In genomic region chr1:232141167-232141448, GRCh38 we compare ENCODE assay signal across 7 cellular contexts.
DNase-seq lines count a peak whose midpoint lies in the region; ATAC-seq, FAIRE-seq and TF ChIP-seq lines count a peak whose summit lies in the region.
"Not testable (repeated sequence)": the region's sequence is repeated elsewhere in the genome, so short reads cannot be mapped to it uniquely, and the experiment has no call there.

No MANE protein-coding gene starts in this region.

- not testable (repeated sequence) for FAIRE-seq in A549 (lab: Jason Lieb, UNC); H1 (lab: Jason Lieb, UNC)
- FAIRE-seq in D721Med (lab: Jason Lieb, UNC), result peak; percentile 6

- not testable (repeated sequence) for H2BK5ac ChIP-seq in H1 (ENCODE audit: low read depth, low read length)

- WGBS in A549 (ENCODE audit: missing lambda C conversion rate), result 77% methylated on average over 5 of the region's 5 CpGs
- WGBS in H1 (ENCODE audit: extremely low coverage in 1 of 2, insufficient coverage in 1 of 2, insufficient read length in 1 of 2, insufficient replicate concordance in 2 of 2, low coverage in 1 of 2, low lambda C conversion rate in 2 of 2, missing lambda C conversion rate in 1 of 2), 2 experiments, result 88% methylated on average over 5 of the region's 5 CpGs; no CpG with 5 or more reads in 1 of the 2 experiments

- POLR2A ChIA-PET in A549 (lab: Yijun Ruan, JAX); PC-9 (lab: Charles Lee; ENCODE audit: unreplicated experiment); WTC11 (lab: Charles Lee): not testable (repeated sequence)
- POLR2A ChIA-PET in MCF 10A (lab: Yijun Ruan, JAX) (interaction anchor here (2.9 kb wide), 1 partner anchor 10 kb away, joined by 31 read pairs; no protein-coding TSS in a partner anchor), H1 (lab: Charles Lee; ENCODE audit: partially characterized antibody) (interaction anchor here (1.3 kb wide), 1 partner anchor 10 kb away, joined by 3 read pairs; no protein-coding TSS in a partner anchor)

- peaks cover 39% of the 10 kb centered on the region for H3K9me3 Mint-ChIP-seq in GM23338
- peaks cover 28% of the 10 kb centered on the region for H3K9me3 Mint-ChIP-seq in WTC11
- not testable (repeated sequence) for H3K9me3 Mint-ChIP-seq in MCF 10A (ENCODE audit: unreplicated experiment)

- not testable (repeated sequence) for TF ChIP-seq CTCF in A549 (IDR thresholded peaks at IDR 0.05); D721Med (IDR thresholded peaks at IDR 0.05; ENCODE audit: insufficient read depth, missing control alignments); GM23338 (conservative IDR thresholded peaks at IDR 0.05; ENCODE audit: low read depth in 2 of 2); PC-9 (conservative IDR thresholded peaks at IDR 0.05); WTC11 (IDR thresholded peaks at IDR 0.05); MCF 10A (IDR thresholded peaks at IDR 0.05; ENCODE audit: unreplicated experiment); H1 (IDR thresholded peaks at IDR 0.05; ENCODE audit: control extremely low read depth in 1 of 3, insufficient read depth in 1 of 3, low read depth in 1 of 3, low read length in 3 of 3)

- H3K18ac ChIP-seq in H1 (ENCODE audit: extremely low read depth, low read length), result not testable (repeated sequence)

- not testable (repeated sequence) for H4K91ac ChIP-seq in H1 (replicated peaks; ENCODE audit: insufficient read length, low read length)

- not testable (repeated sequence) for H3K23ac ChIP-seq in H1 (ENCODE audit: insufficient read length)

- CTCF ChIA-PET in A549 (lab: Yijun Ruan, JAX); PC-9 (lab: Charles Lee); WTC11 (lab: Charles Lee); H1 (lab: Charles Lee; ENCODE audit: partially characterized antibody): not testable (repeated sequence)
- CTCF ChIA-PET in MCF 10A (lab: Yijun Ruan, JAX), result interaction anchor here (0.6 kb wide), 1 partner anchor 81 kb away, joined by 4 read pairs; no protein-coding TSS in a partner anchor

- H3K27ac ChIP-seq in A549 (peak overlapping the region; percentile 55 to 92; a peak in 2 of 6 replicates), GM23338 (ENCODE audit: low read depth) (peak overlapping the region; percentile 33; the same call in 1 of the 2 replicates)
- not testable (repeated sequence) for H3K27ac ChIP-seq in PC-9; H1 (ENCODE audit: low read depth, low read length)

- H3K79me1 ChIP-seq in H1 (ENCODE audit: low read depth, low read length), result not testable (repeated sequence)

- not testable (repeated sequence) for H3K4me3 ChIP-seq in A549; GM23338; PC-9; H1 (ENCODE audit: extremely low read depth in 1 of 4, insufficient read depth in 2 of 4, low read depth in 3 of 4, low read length in 4 of 4)

- H2AK5ac ChIP-seq in H1 (ENCODE audit: low read depth, low read length), result not testable (repeated sequence)

- H3K27me3 Mint-ChIP-seq in GM23338 (ENCODE audit: insufficient read depth, low read depth, poor library complexity), result peaks cover 25% of the 10 kb centered on the region
- not testable (repeated sequence) for H3K27me3 Mint-ChIP-seq in WTC11 (ENCODE audit: low read depth); MCF 10A (ENCODE audit: insufficient read depth, unreplicated experiment)

- H3K9ac ChIP-seq in H1 (replicated peaks in 1 of 4; ENCODE audit: extremely low read depth in 1 of 4, low read depth in 3 of 4, low read length in 3 of 4), result not testable (repeated sequence)

- peaks cover 11% of the 10 kb centered on the region; the same call in 1 of the 2 replicates for H3K79me2 ChIP-seq in GM23338 (replicated peaks; ENCODE audit: insufficient read depth)
- H3K79me2 ChIP-seq in PC-9 (ENCODE audit: low read depth), result not testable (repeated sequence)
- H3K79me2 ChIP-seq in H1 (ENCODE audit: control insufficient read depth in 1 of 2, insufficient read depth in 2 of 2, low read length in 2 of 2), result peaks cover 0 to 17% of the 10 kb centered on the region in 2 experiments; a peak in 1 of 4 replicates

- not testable (repeated sequence) for TF ChIP-seq POLR2A in A549 (IDR thresholded peaks at IDR 0.05; ENCODE audit: low read length)
- TF ChIP-seq POLR2A in H1 (IDR thresholded peaks at IDR 0.05; ENCODE audit: control extremely low read depth in 1 of 2, low read depth in 2 of 2, low read length in 2 of 2), result peak; percentile 45 to 60; a peak in 2 of 3 replicates

- peaks cover 34% of the 10 kb centered on the region for H3K4me1 ChIP-seq in A549
- peaks cover 25% of the 10 kb centered on the region for H3K4me1 ChIP-seq in GM23338 (ENCODE audit: insufficient read depth)
- not testable (repeated sequence) for H3K4me1 ChIP-seq in PC-9 (replicated peaks; ENCODE audit: insufficient read depth)
- H3K4me1 ChIP-seq in H1 (replicated peaks in 1 of 4; ENCODE audit: control insufficient read depth in 3 of 4, insufficient read depth in 4 of 4, low read length in 3 of 4), result peaks cover 0 to 17% (median 9%) of the 10 kb centered on the region in 4 experiments; a peak in 4 of 7 replicates

- H2AFZ ChIP-seq in GM23338; H1 (ENCODE audit: low read length): not testable (repeated sequence)
- 0 out of 2 replicates have a peak overlapping the region, but pooled peaks have one; percentile 37 for H2AFZ ChIP-seq in PC-9

- H3K36me3 ChIP-seq in GM23338 (ENCODE audit: insufficient read depth); PC-9 (ENCODE audit: low read depth): not testable (repeated sequence)
- H3K36me3 ChIP-seq in H1 (ENCODE audit: control insufficient read depth in 2 of 4, insufficient read depth in 4 of 4, low read length in 3 of 4), result peaks cover 0 to 47% (median 24%) of the 10 kb centered on the region in 4 experiments; a peak in 7 of 8 replicates

- H3K4ac ChIP-seq in H1 (replicated peaks; ENCODE audit: insufficient read length, low read depth, low read length), result not testable (repeated sequence)

- not testable (repeated sequence) for H3K23me2 ChIP-seq in H1 (ENCODE audit: low read depth, low read length)

- not testable (repeated sequence) for H3K4me2 ChIP-seq in A549; GM23338; PC-9; H1 (ENCODE audit: insufficient read depth in 1 of 2, low read depth in 2 of 2, low read length in 2 of 2)

- not testable (repeated sequence) for H3K56ac ChIP-seq in H1 (replicated peaks; ENCODE audit: insufficient read length, low read depth, low read length)

- not testable (repeated sequence) for DNase-seq in A549 (ENCODE audit: low read depth in 1 of 2, low spot score in 1 of 2); D721Med (ENCODE audit: insufficient read length, low spot score); GM23338 (ENCODE audit: low spot score); PC-9; WTC11 (ENCODE audit: low spot score); MCF 10A (ENCODE audit: unreplicated experiment); H1 (ENCODE audit: low read depth in 1 of 2, low spot score in 2 of 2)

- H2BK120ac ChIP-seq in H1 (replicated peaks; ENCODE audit: low read depth, low read length), result not testable (repeated sequence)

- H3K4me1 Mint-ChIP-seq in GM23338, result peaks cover 47% of the 10 kb centered on the region
- peaks cover 58% of the 10 kb centered on the region for H3K4me1 Mint-ChIP-seq in WTC11
- H3K4me1 Mint-ChIP-seq in MCF 10A (ENCODE audit: insufficient read depth, unreplicated experiment), result peaks cover 28% of the 10 kb centered on the region

- H4K20me1 ChIP-seq in GM23338 (replicated peaks; ENCODE audit: insufficient read depth) (peaks cover 11% of the 10 kb centered on the region; the same call in 1 of the 2 replicates), H1 (replicated peaks in 1 of 2; ENCODE audit: control insufficient read depth in 1 of 2, insufficient read depth in 2 of 2, low read length in 2 of 2) (peaks cover 9 to 25% of the 10 kb centered on the region in 2 experiments)
- not testable (repeated sequence) for H4K20me1 ChIP-seq in PC-9 (ENCODE audit: insufficient read depth)

- ATAC-seq in A549, GM23338, WTC11: not testable (repeated sequence)

- H2BK15ac ChIP-seq in H1 (ENCODE audit: low read length), result not testable (repeated sequence)

- H4K5ac ChIP-seq in H1 (ENCODE audit: insufficient read length, low read depth, low read length), result not testable (repeated sequence)

- not testable (repeated sequence) for BruUV-seq in PC-9 (replicated peaks; lab: Mats Ljungman, UMichigan); MCF 10A (replicated peaks; lab: Mats Ljungman, UMichigan)

- not testable (repeated sequence) for H3K27ac Mint-ChIP-seq in GM23338
- peak overlapping the region; percentile 17; the same call in 1 of the 2 replicates for H3K27ac Mint-ChIP-seq in WTC11
- H3K27ac Mint-ChIP-seq in MCF 10A (ENCODE audit: low read depth, unreplicated experiment), result peak overlapping the region; percentile 82

- H3K14ac ChIP-seq in H1 (ENCODE audit: insufficient read length), result not testable (repeated sequence)

- H3K9me3 ChIP-seq in A549, result peaks cover 16% of the 10 kb centered on the region; the same call in 2 of the 3 replicates
- H3K9me3 ChIP-seq in PC-9 (ENCODE audit: insufficient read depth, low read depth); H1 (ENCODE audit: insufficient read depth in 2 of 2, low read depth in 1 of 2, low read length in 1 of 2): not testable (repeated sequence)

- not testable (repeated sequence) for H3K9me2 ChIP-seq in GM23338 (ENCODE audit: insufficient read depth); PC-9 (ENCODE audit: insufficient read depth)

- intact Hi-C loops in PC-9 (cut with micrococcal nuclease; ENCODE audit: unreplicated experiment); MCF 10A (cut with micrococcal nuclease): not testable (repeated sequence)

- not testable (repeated sequence) for H2BK12ac ChIP-seq in H1 (ENCODE audit: low read depth, low read length)

- TF ChIP-seq EP300 in A549 (IDR thresholded peaks at IDR 0.05); H1 (IDR thresholded peaks at IDR 0.05; ENCODE audit: borderline replicate concordance in 1 of 2, low read depth in 2 of 2, low read length in 2 of 2): not testable (repeated sequence)

- not testable (repeated sequence) for H3K4me3 Mint-ChIP-seq in GM23338; WTC11; MCF 10A (ENCODE audit: unreplicated experiment)

- TF ChIP-seq RAD21 in A549 (conservative IDR thresholded peaks at IDR 0.05 in 1 of 2, IDR thresholded peaks at IDR 0.05 in 1 of 2); H1 (IDR thresholded peaks at IDR 0.05 in 1 of 2, conservative IDR thresholded peaks at IDR 0.05 in 1 of 2; ENCODE audit: low read depth in 2 of 2, low read length in 2 of 2): not testable (repeated sequence)

- not testable (repeated sequence) for H4K8ac ChIP-seq in H1 (ENCODE audit: extremely low read depth, insufficient read depth, low read length)

- not testable (repeated sequence) for H2BK20ac ChIP-seq in H1 (ENCODE audit: low read length)

- H3K36me3 Mint-ChIP-seq in GM23338 (ENCODE audit: low read depth) (peaks cover 54% of the 10 kb centered on the region), WTC11 (peaks cover 47% of the 10 kb centered on the region)
- H3K36me3 Mint-ChIP-seq in MCF 10A (ENCODE audit: insufficient read depth, unreplicated experiment), result not testable (repeated sequence)

- H3F3A ChIP-seq in GM23338 (replicated peaks; ENCODE audit: low read depth), result peaks cover 23% of the 10 kb centered on the region
- H3F3A ChIP-seq in PC-9 (ENCODE audit: insufficient read depth, low read depth), result not testable (repeated sequence)

- H3K27me3 ChIP-seq in GM23338 (ENCODE audit: insufficient read depth); PC-9 (ENCODE audit: insufficient read depth, low read depth); H1 (replicated peaks in 1 of 4; ENCODE audit: control insufficient read depth in 3 of 4, extremely low read depth in 1 of 4, insufficient read depth in 3 of 4, low read length in 3 of 4): not testable (repeated sequence)
